30 cellular contexts compared by ENCODE assay signal in the genomic region with DNA sequence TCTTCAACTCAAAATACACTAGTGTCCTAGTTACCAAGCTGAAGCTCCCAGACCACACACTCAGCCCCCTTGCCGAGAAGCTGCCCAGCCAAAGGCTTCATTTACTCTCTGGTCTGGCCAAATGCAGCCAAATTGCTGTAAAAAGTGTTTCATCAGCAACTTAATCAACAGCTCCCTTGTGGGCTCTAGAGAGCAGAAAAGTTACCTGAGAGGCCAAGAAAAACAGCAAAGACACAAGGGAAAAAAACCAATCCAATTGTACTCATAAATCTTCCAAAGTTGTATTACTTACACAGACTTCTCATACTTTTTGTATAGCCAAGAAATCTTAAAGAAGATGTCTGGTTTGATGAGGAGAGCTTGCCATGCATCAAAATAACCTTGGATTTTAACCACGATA.
"Had no signal": no experiment of that assay in that cellular context is flagged by ENCODE, and none has a peak within 500 bp of the region (broad histone marks: within the 10 kb centered on the region; RNA-seq: fewer than 3 reads in every experiment).

No MANE protein-coding gene starts in this region.

- H3K27ac Mint-ChIP-seq: activated CD4-positive, alpha-beta T cell treated with anti-CD3 and anti-CD28 coated beads, Interleukin-2, amount 10 ng/mL, durations not matched to agents 7 days and 5 days; activated CD8-positive, alpha-beta memory T cell treated with anti-CD3 and anti-CD28 coated beads, Interleukin-2, amount 10 ng/mL, durations not matched to agents 7 days and 5 days; activated CD8-positive, alpha-beta T cell treated with anti-CD3 and anti-CD28 coated beads for 36 hours; activated naive CD8-positive, alpha-beta T cell treated with anti-CD3 and anti-CD28 coated beads, Interleukin-2, amount 50 U/mL, for 24 hours; endodermal cell; stimulated activated memory B cell treated with anti-CD40 and anti-IgM and Interleukin-4, amounts not matched to agents 10 μg/mL and 1 μg/mL and 100 μg/mL, for 72 hours had no signal

- H3K4me3 ChIP-seq: ascending aorta, coronary artery, hepatocyte, right lobe of liver, smooth muscle cell, stomach, transverse colon, uterus had no signal

- H3K4me1 Mint-ChIP-seq: activated CD4-positive, alpha-beta T cell treated with anti-CD3 and anti-CD28 coated beads, Interleukin-2, amount 10 ng/mL, durations not matched to agents 7 days and 5 days; activated naive CD8-positive, alpha-beta T cell treated with anti-CD3 and anti-CD28 coated beads, Interleukin-2, amount 50 U/mL, for 24 hours; endodermal cell; stimulated activated memory B cell treated with anti-CD40 and anti-IgM and Interleukin-4, amounts not matched to agents 10 μg/mL and 1 μg/mL and 100 μg/mL, for 72 hours had no signal

- H3K4me1 ChIP-seq: right lobe of liver, stomach, transverse colon, uterus had no signal

- H3K4me3 Mint-ChIP-seq: activated CD4-positive, alpha-beta T cell treated with anti-CD3 and anti-CD28 coated beads, Interleukin-2, amount 10 ng/mL, durations not matched to agents 7 days and 5 days; activated CD8-positive, alpha-beta memory T cell treated with anti-CD3 and anti-CD28 coated beads, Interleukin-2, amount 10 ng/mL, durations not matched to agents 7 days and 5 days; activated CD8-positive, alpha-beta T cell treated with anti-CD3 and anti-CD28 coated beads for 36 hours; activated naive CD8-positive, alpha-beta T cell treated with anti-CD3 and anti-CD28 coated beads, Interleukin-2, amount 50 U/mL, for 24 hours; endodermal cell; stimulated activated memory B cell treated with anti-CD40 and anti-IgM and Interleukin-4, amounts not matched to agents 10 μg/mL and 1 μg/mL and 100 μg/mL, for 72 hours had no signal

- H3K36me3 ChIP-seq: ascending aorta, right lobe of liver, stomach, transverse colon, uterus, WERI-Rb-1 had no signal

- H3K27ac ChIP-seq: coronary artery, epithelial cell of prostate, hepatocyte, right lobe of liver, stomach, transverse colon, uterus, WERI-Rb-1 had no signal

- H3K36me3 Mint-ChIP-seq: activated CD8-positive, alpha-beta memory T cell treated with anti-CD3 and anti-CD28 coated beads, Interleukin-2, amount 10 ng/mL, durations not matched to agents 7 days and 5 days; stimulated activated memory B cell treated with anti-CD40 and anti-IgM and Interleukin-4, amounts not matched to agents 10 μg/mL and 1 μg/mL and 100 μg/mL, for 72 hours had no signal

- DNase-seq: activated CD4-positive, alpha-beta T cell treated with anti-CD3 and anti-CD28 coated beads, Interleukin-2, amount 10 ng/mL, durations not matched to agents 7 days and 5 days; activated CD4-positive, CD25-positive, alpha-beta regulatory T cell treated with anti-CD3 and anti-CD28 coated beads, Interleukin-2, amount 50 U/mL, for 72 hours; activated CD8-positive, alpha-beta memory T cell treated with anti-CD3 and anti-CD28 coated beads, Interleukin-2, amount 10 ng/mL, durations not matched to agents 7 days and 5 days; activated CD8-positive, alpha-beta T cell treated with anti-CD3 and anti-CD28 coated beads for 36 hours; activated effector memory CD4-positive, alpha-beta T cell treated with anti-CD3 and anti-CD28 coated beads, Interleukin-2, amount 50 U/mL, for 16 hours; activated naive CD4-positive, alpha-beta T cell treated with anti-CD3 and anti-CD28 coated beads, Interleukin-2, amount 50 U/mL, for 16 hours; activated naive CD8-positive, alpha-beta T cell treated with anti-CD3 and anti-CD28 coated beads, Interleukin-2, amount 50 U/mL, for 24 hours; activated T-cell treated with anti-CD3 and anti-CD28 coated beads for 4 hours; cerebellar nuclear complex; endodermal cell; glutamatergic neuron; kidney glomerular epithelial cell; left ventricle myocardium superior; mammary epithelial cell; midbrain; nucleus accumbens; posterior cingulate gyrus; right lobe of liver; stimulated activated CD4-positive, alpha-beta T cell treated with anti-CD3 and anti-CD28 coated beads, Interleukin-15, amount 100 ng/mL, for 24 hours; stomach; T-helper 1 cell; transverse colon; uterus; WERI-Rb-1 had no signal

- H3K9me3 Mint-ChIP-seq: activated CD4-positive, alpha-beta T cell treated with anti-CD3 and anti-CD28 coated beads, Interleukin-2, amount 10 ng/mL, durations not matched to agents 7 days and 5 days; activated CD8-positive, alpha-beta T cell treated with anti-CD3 and anti-CD28 coated beads for 36 hours; activated naive CD8-positive, alpha-beta T cell treated with anti-CD3 and anti-CD28 coated beads, Interleukin-2, amount 50 U/mL, for 24 hours; endodermal cell; stimulated activated memory B cell treated with anti-CD40 and anti-IgM and Interleukin-4, amounts not matched to agents 10 μg/mL and 1 μg/mL and 100 μg/mL, for 72 hours had no signal

- H3K9me3 ChIP-seq: ascending aorta, right lobe of liver, stomach, transverse colon, uterus had no signal
